Comparison of ENCODE assay signal across 9 cellular contexts in the genomic region with DNA sequence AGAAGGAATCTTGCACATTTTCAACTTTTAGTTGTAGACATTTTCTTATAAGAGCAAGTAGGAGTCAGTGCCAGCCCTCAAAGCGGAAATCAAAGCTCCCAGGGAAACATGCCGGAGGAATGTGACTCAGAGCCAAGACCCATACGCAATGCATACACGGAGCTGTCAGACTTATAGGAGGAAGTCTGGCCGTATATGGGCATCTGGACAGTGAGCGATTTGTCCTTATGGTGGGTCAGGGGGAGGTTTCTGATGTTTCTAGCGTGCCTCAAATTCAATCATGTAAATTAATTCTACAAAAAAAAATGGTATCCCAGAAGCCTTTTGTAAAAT. TPM values are rescaled to one million over a fixed set of nuclear protein-coding genes. Genes with fewer than 3 reads are reported as not detected.
DNase-seq lines count a peak whose midpoint lies in the region; ATAC-seq, FAIRE-seq and TF ChIP-seq lines count a peak whose summit lies in the region.
"Had no signal": no experiment of that assay in that cellular context is flagged by ENCODE, and none has a peak within 500 bp of the region (broad histone marks: within the 10 kb centered on the region; RNA-seq: fewer than 3 reads in every experiment).

No MANE protein-coding gene starts in this region.

- intact Hi-C loops in spleen (cut with DNase I; ENCODE audit: low total_unique reads) = no loop called here

- WGBS in spleen, 5 donors = 53 to 82% (median 69%) methylated on average over 7 of the region's 7 CpGs

- peaks cover 2% of the 10 kb centered on the region for H3K36me3 ChIP-seq in astrocyte (ENCODE audit: insufficient read depth, low read length)
- H3K36me3 ChIP-seq in spleen = peaks cover 0 to 8% (median 0%) of the 10 kb centered on the region in 6 donors
- H3K36me3 ChIP-seq in CD8-positive, alpha-beta memory T cell (ENCODE audit: insufficient read depth, low read length) = no peaks in the 10 kb centered on the region

- H3K79me2 ChIP-seq in astrocyte (ENCODE audit: insufficient read depth, low read length) = peaks cover 10% of the 10 kb centered on the region

- H3K27me3 ChIP-seq in astrocyte (ENCODE audit: insufficient read depth, low read length) (no peaks in the 10 kb centered on the region), spleen (replicated peaks in 1 of 7) (peaks cover 0 to 37% (median 12%) of the 10 kb centered on the region in 7 donors)
- H3K27me3 ChIP-seq in CD8-positive, alpha-beta memory T cell (ENCODE audit: insufficient read depth, low read length, poor library complexity, severe bottlenecking) = peaks cover 13% of the 10 kb centered on the region

- peak overlapping the region; percentile 73 for H3K4me2 ChIP-seq in astrocyte (ENCODE audit: low read length)
- H3K4me2 ChIP-seq: KMS-11 had no signal

- CTCF ChIA-PET in CD8-positive, alpha-beta memory T cell (lab: Charles Lee) = no interaction called here

- peaks cover 35% of the 10 kb centered on the region for H3K4me1 ChIP-seq in astrocyte (ENCODE audit: insufficient read depth, low read length)
- peaks cover 5 to 42% (median 13%) of the 10 kb centered on the region in 6 donors for H3K4me1 ChIP-seq in spleen
- no peaks in the 10 kb centered on the region for H3K4me1 ChIP-seq in CD8-positive, alpha-beta memory T cell (ENCODE audit: insufficient read depth, low read length)

- H2AFZ ChIP-seq in astrocyte (ENCODE audit: low read depth, low read length) = no peak overlapping the region

- H4K20me1 ChIP-seq in astrocyte (ENCODE audit: insufficient read depth, low read length) = peaks cover 8% of the 10 kb centered on the region

- no peaks in the 10 kb centered on the region for H3K9me3 ChIP-seq in astrocyte (ENCODE audit: insufficient read depth, low read depth, low read length)
- no peaks in the 10 kb centered on the region for H3K9me3 ChIP-seq in spleen
- H3K9me3 ChIP-seq in CD8-positive, alpha-beta memory T cell (ENCODE audit: low read length) = no peaks in the 10 kb centered on the region

- DNase-seq in HS-5 (ENCODE audit: low read depth) (peak; percentile 81), astrocyte (ENCODE audit: low read depth) (peak; percentile 99), iPS-NIHi7 (ENCODE audit: extremely low spot score) (peak; percentile 30), spleen (no peak), middle frontal gyrus (ENCODE audit: extremely low spot score, low spot score) (no peak)
- no peak for DNase-seq in CD8-positive, alpha-beta memory T cell
- DNase-seq in stimulated activated naive CD4-positive, alpha-beta T cell treated with Interleukin-2 at 50 U/mL for 16 hours (lab: John Stamatoyannopoulos, UW) = no peak

- H3K9ac ChIP-seq in astrocyte (ENCODE audit: low read length) = peak overlapping the region; percentile 66
- H3K9ac ChIP-seq: KMS-11 had no signal

- no peak for TF ChIP-seq POLR2A in spleen (IDR thresholded peaks at IDR 0.05)

- POLR2A ChIA-PET in CD8-positive, alpha-beta memory T cell (lab: Charles Lee) = no interaction called here

- peak overlapping the region; percentile 99 for H3K27ac Mint-ChIP-seq in astrocyte (ENCODE audit: unreplicated experiment)
- H3K27ac Mint-ChIP-seq in CD8-positive, alpha-beta memory T cell = no peak overlapping the region

- H3K9me3 Mint-ChIP-seq in astrocyte (ENCODE audit: unreplicated experiment) = no peaks in the 10 kb centered on the region
- no peaks in the 10 kb centered on the region for H3K9me3 Mint-ChIP-seq in CD8-positive, alpha-beta memory T cell

- H3K4me1 Mint-ChIP-seq in astrocyte (ENCODE audit: low read depth, unreplicated experiment) = peaks cover 43% of the 10 kb centered on the region
- peaks cover 8 to 14% (median 10%) of the 10 kb centered on the region in 3 donors for H3K4me1 Mint-ChIP-seq in CD8-positive, alpha-beta memory T cell

- H3K4me3 ChIP-seq in astrocyte (ENCODE audit: insufficient read depth, low read depth, low read length) = peak overlapping the region; percentile 21
- peak overlapping the region in 2 of 8 donors; percentile 10 to 14 for H3K4me3 ChIP-seq in spleen
- H3K4me3 ChIP-seq in CD8-positive, alpha-beta memory T cell (ENCODE audit: low read length) = no peak overlapping the region

- TF ChIP-seq CTCF in astrocyte (IDR thresholded peaks at IDR 0.05; ENCODE audit: insufficient read depth, low read depth, low read length) (no peak), spleen (IDR thresholded peaks at IDR 0.05 in 8 of 11, conservative IDR thresholded peaks at IDR 0.05 in 3 of 11) (no peak)

- peaks cover 8% of the 10 kb centered on the region for H3K36me3 Mint-ChIP-seq in astrocyte (ENCODE audit: low read depth, unreplicated experiment)
- H3K36me3 Mint-ChIP-seq in CD8-positive, alpha-beta memory T cell = no peaks in the 10 kb centered on the region

- no peaks in the 10 kb centered on the region for H3K27me3 Mint-ChIP-seq in astrocyte (ENCODE audit: low read depth, unreplicated experiment)
- H3K27me3 Mint-ChIP-seq in CD8-positive, alpha-beta memory T cell = peaks cover 30 to 44% of the 10 kb centered on the region in 2 donors

- H3K27ac ChIP-seq in astrocyte (ENCODE audit: low read depth, low read length) (peak overlapping the region; percentile 91), spleen (peak overlapping the region in 7 of 8 donors; percentile 1 to 72 (median 56))
- H3K27ac ChIP-seq in CD8-positive, alpha-beta memory T cell (ENCODE audit: low read depth, low read length) = no peak overlapping the region
- H3K27ac ChIP-seq: KMS-11 had no signal

- peak; percentile 93 for FAIRE-seq in astrocyte (lab: Jason Lieb, UNC)

- no peak for ATAC-seq in HG03457 (IDR thresholded peaks at IDR 0.05; ENCODE audit: unreplicated experiment)

- H3K4me3 Mint-ChIP-seq in astrocyte (ENCODE audit: unreplicated experiment) = no peak overlapping the region
- H3K4me3 Mint-ChIP-seq in CD8-positive, alpha-beta memory T cell = no peak overlapping the region

RNA-seq across cellular contexts. Expression of a gene that starts 3.6 kb away (rescaled TPM):
- total RNA-seq in astrocyte = 1,138 and 1,253 TPM in 2 replicates
- total RNA-seq in spleen = 100 to 1,000 TPM; 253 to 556 (median 319) TPM
- 100 to 1,000 TPM in 1 of 3 donors, 10 to 100 TPM in 2; 20.6 to 115 (median 74.2) TPM for polyA plus RNA-seq in spleen
- total RNA-seq in CD8-positive, alpha-beta memory T cell = not detected
- not detected for polyA plus RNA-seq in CD8-positive, alpha-beta memory T cell

Comparison
In these comparisons a context has a peak if more than half of its experiments do, and no peak if none do; other contexts are left out.
1. DNase-seq: peak in HS-5 (single experiment), astrocyte (single experiment) and iPS-NIHi7 (single experiment); none in spleen (single experiment), CD8-positive, alpha-beta memory T cell (0 of 5), middle frontal gyrus (single experiment) and stimulated activated naive CD4-positive, alpha-beta T cell treated with Interleukin-2 at 50 U/mL for 16 hours (single experiment).
2. RNA of a gene that starts 3.6 kb away (total RNA-seq): 1,138 to 1,253 TPM in astrocyte and 253 to 556 TPM in spleen; not detected in CD8-positive, alpha-beta memory T cell; every median in the first group is over 100 times any median in the second.